Comparison of ENCODE assay signal across 9 cellular contexts in genomic region chr11:84289381-84289906, GRCh38.
A peak's percentile ranks its signal among the peaks of the same experiment; 100 is the strongest.
DNase-seq lines count a peak whose midpoint lies in the region; ATAC-seq and TF ChIP-seq lines count a peak whose summit lies in the region.
"Had no signal": no experiment of that assay in that cellular context is flagged by ENCODE, and none has a peak within 500 bp of the region (broad histone marks: within the 10 kb centered on the region; RNA-seq: fewer than 3 reads in every experiment).

No MANE protein-coding gene starts in this region.

- POLR2A ChIA-PET in activated CD4-positive, alpha-beta memory T cell treated with anti-CD3 and anti-CD28 coated beads, Interleukin-2, amount 10 ng/mL, durations not matched to agents 7 days and 5 days (lab: Charles Lee), result no interaction called here
- POLR2A ChIA-PET in CD8-positive, alpha-beta memory T cell (lab: Charles Lee), result no interaction called here

- no peak for TF ChIP-seq POLR2A in breast epithelium (IDR thresholded peaks at IDR 0.05)

- no peak overlapping the region for H3K9ac ChIP-seq in mammary epithelial cell (ENCODE audit: insufficient read depth, low read length)

- CTCF ChIA-PET in mammary epithelial cell (lab: Charles Lee; ENCODE audit: low non-redundant PET), result no interaction called here
- CTCF ChIA-PET in activated CD4-positive, alpha-beta memory T cell treated with anti-CD3 and anti-CD28 coated beads, Interleukin-2, amount 10 ng/mL, durations not matched to agents 7 days and 5 days (lab: Charles Lee), result no interaction called here
- CTCF ChIA-PET in CD8-positive, alpha-beta memory T cell (lab: Charles Lee), result no interaction called here

- H3K9me3 ChIP-seq in mammary epithelial cell (replicated peaks; ENCODE audit: insufficient read depth, low read length) (no peaks in the 10 kb centered on the region), breast epithelium (no peaks in the 10 kb centered on the region)
- H3K9me3 ChIP-seq in CD8-positive, alpha-beta memory T cell (ENCODE audit: low read length), result no peaks in the 10 kb centered on the region

- no peak overlapping the region for H3K4me3 Mint-ChIP-seq in activated CD4-positive, alpha-beta memory T cell treated with anti-CD3 and anti-CD28 coated beads, Interleukin-2, amount 10 ng/mL, durations not matched to agents 7 days and 5 days
- no peak overlapping the region for H3K4me3 Mint-ChIP-seq in CD8-positive, alpha-beta memory T cell
- H3K4me3 Mint-ChIP-seq in CD14-positive monocyte, result no peak overlapping the region

- peak; percentile 98 for ATAC-seq in HG03039 (IDR thresholded peaks at IDR 0.05; ENCODE audit: unreplicated experiment)

- no peak overlapping the region for H3K27ac Mint-ChIP-seq in activated CD4-positive, alpha-beta memory T cell treated with anti-CD3 and anti-CD28 coated beads, Interleukin-2, amount 10 ng/mL, durations not matched to agents 7 days and 5 days
- no peak overlapping the region for H3K27ac Mint-ChIP-seq in CD8-positive, alpha-beta memory T cell
- no peak overlapping the region for H3K27ac Mint-ChIP-seq in CD14-positive monocyte

- H3K4me1 ChIP-seq in mammary epithelial cell (ENCODE audit: insufficient read depth, low read length) (no peaks in the 10 kb centered on the region), breast epithelium (no peaks in the 10 kb centered on the region)
- no peaks in the 10 kb centered on the region for H3K4me1 ChIP-seq in CD8-positive, alpha-beta memory T cell (ENCODE audit: insufficient read depth, low read length)

- H3K36me3 Mint-ChIP-seq in activated CD4-positive, alpha-beta memory T cell treated with anti-CD3 and anti-CD28 coated beads, Interleukin-2, amount 10 ng/mL, durations not matched to agents 7 days and 5 days (ENCODE audit: low read depth), result no peaks in the 10 kb centered on the region
- H3K36me3 Mint-ChIP-seq in CD8-positive, alpha-beta memory T cell, result no peaks in the 10 kb centered on the region
- no peaks in the 10 kb centered on the region for H3K36me3 Mint-ChIP-seq in CD14-positive monocyte

- TF ChIP-seq CTCF in mammary epithelial cell (conservative IDR thresholded peaks at IDR 0.05 in 1 of 2, IDR thresholded peaks at IDR 0.05 in 1 of 2; ENCODE audit: extremely low read depth in 1 of 2, insufficient read depth in 1 of 2, low read depth in 1 of 2, low read length in 2 of 2) (no peak), breast epithelium (IDR thresholded peaks at IDR 0.05) (no peak), CD14-positive monocyte (IDR thresholded peaks at IDR 0.05) (no peak)

- H3K4me3 ChIP-seq in mammary epithelial cell (replicated peaks in 1 of 3; ENCODE audit: insufficient read depth in 1 of 3, low read depth in 2 of 3, low read length in 3 of 3) (no peak overlapping the region), breast epithelium (no peak overlapping the region)
- H3K4me3 ChIP-seq in CD8-positive, alpha-beta memory T cell (ENCODE audit: low read length), result no peak overlapping the region

- H3K4me2 ChIP-seq in mammary epithelial cell (ENCODE audit: insufficient read depth, low read depth, low read length), result no peak overlapping the region

- H3K27ac ChIP-seq in mammary epithelial cell (ENCODE audit: insufficient read depth, low read depth, low read length) (no peak overlapping the region), breast epithelium (no peak overlapping the region)
- no peak overlapping the region for H3K27ac ChIP-seq in CD8-positive, alpha-beta memory T cell (ENCODE audit: low read depth, low read length)

- no peaks in the 10 kb centered on the region for H3K36me3 ChIP-seq in mammary epithelial cell (ENCODE audit: insufficient read depth, low read length)
- H3K36me3 ChIP-seq in breast epithelium, result no peaks in the 10 kb centered on the region
- H3K36me3 ChIP-seq in CD8-positive, alpha-beta memory T cell (ENCODE audit: insufficient read depth, low read length), result no peaks in the 10 kb centered on the region

- H3K4me1 Mint-ChIP-seq in activated CD4-positive, alpha-beta memory T cell treated with anti-CD3 and anti-CD28 coated beads, Interleukin-2, amount 10 ng/mL, durations not matched to agents 7 days and 5 days, result peaks cover 7% of the 10 kb centered on the region
- H3K4me1 Mint-ChIP-seq in CD8-positive, alpha-beta memory T cell, result no peaks in the 10 kb centered on the region
- H3K4me1 Mint-ChIP-seq in CD14-positive monocyte, result no peaks in the 10 kb centered on the region

- H2AFZ ChIP-seq in mammary epithelial cell (ENCODE audit: low read depth, low read length), result no peak overlapping the region

- dilution Hi-C loops in mammary epithelial cell (cut with HindIII; ENCODE audit: low sequenced_read_pairs), result no loop called here

- no peaks in the 10 kb centered on the region for H3K79me2 ChIP-seq in mammary epithelial cell (ENCODE audit: insufficient read depth, low read length)

- BruUV-seq in mammary epithelial cell (replicated peaks; lab: Mats Ljungman, UMichigan), result no TSS peak

- no peaks in the 10 kb centered on the region for H3K27me3 ChIP-seq in mammary epithelial cell (ENCODE audit: insufficient read depth, low read length)
- no peaks in the 10 kb centered on the region for H3K27me3 ChIP-seq in breast epithelium
- H3K27me3 ChIP-seq in CD8-positive, alpha-beta memory T cell (ENCODE audit: insufficient read depth, low read length, poor library complexity, severe bottlenecking), result no peaks in the 10 kb centered on the region

- in situ Hi-C loops in mammary epithelial cell (cut with MboI; ENCODE audit: low sequenced_read_pairs in 2 of 2), result no loop called here

- DNase-seq in mammary epithelial cell, result peak; percentile 55
- no peak for DNase-seq in breast epithelium (ENCODE audit: low spot score in 2 of 2)
- DNase-seq in amniotic epithelial cell (ENCODE audit: low read depth), result peak; percentile 79
- no peak for DNase-seq in activated CD4-positive, alpha-beta memory T cell treated with anti-CD3 and anti-CD28 coated beads, Interleukin-2, amount 10 ng/mL, durations not matched to agents 7 days and 5 days
- no peak for DNase-seq in CD8-positive, alpha-beta memory T cell
- no peak for DNase-seq in CD14-positive monocyte (ENCODE audit: low spot score)
- DNase-seq in dedifferentiated amniotic fluid mesenchymal stem cell (ENCODE audit: extremely low spot score), result no peak
- DNase-seq: small intestine had no signal

- WGBS in mammary epithelial cell (ENCODE audit: low coverage, missing lambda C conversion rate), result 71% methylated on average over 3 of the region's 3 CpGs

- peaks cover 7% of the 10 kb centered on the region for H3K9me3 Mint-ChIP-seq in activated CD4-positive, alpha-beta memory T cell treated with anti-CD3 and anti-CD28 coated beads, Interleukin-2, amount 10 ng/mL, durations not matched to agents 7 days and 5 days
- peaks cover 2 to 48% (median 5%) of the 10 kb centered on the region in 5 donors for H3K9me3 Mint-ChIP-seq in CD8-positive, alpha-beta memory T cell
- H3K9me3 Mint-ChIP-seq in CD14-positive monocyte, result peaks cover 0 to 7% (median 2%) of the 10 kb centered on the region in 7 donors

- no peaks in the 10 kb centered on the region for H4K20me1 ChIP-seq in mammary epithelial cell (ENCODE audit: insufficient read depth, low read length)

- no peaks in the 10 kb centered on the region for H3K27me3 Mint-ChIP-seq in activated CD4-positive, alpha-beta memory T cell treated with anti-CD3 and anti-CD28 coated beads, Interleukin-2, amount 10 ng/mL, durations not matched to agents 7 days and 5 days
- H3K27me3 Mint-ChIP-seq in CD8-positive, alpha-beta memory T cell, result peaks cover 0 to 1% of the 10 kb centered on the region in 2 donors
- H3K27me3 Mint-ChIP-seq in CD14-positive monocyte (ENCODE audit: low read depth in 3 of 3), result no peaks in the 10 kb centered on the region

- intact Hi-C loops in mammary epithelial cell (cut with micrococcal nuclease), result no loop called here
- intact Hi-C loops in breast epithelium (cut with DNase I; ENCODE audit: low total_unique reads), result no loop called here
- intact Hi-C loops in CD14-positive monocyte (cut with micrococcal nuclease), result no loop called here

Comparison
In these comparisons a context has a peak if more than half of its experiments do, and no peak if none do; other contexts are left out.
1. DNase-seq: peak in mammary epithelial cell (single experiment) and amniotic epithelial cell (single experiment); none in breast epithelium (0 of 2), activated CD4-positive, alpha-beta memory T cell treated with anti-CD3 and anti-CD28 coated beads, Interleukin-2, amount 10 ng/mL, durations not matched to agents 7 days and 5 days (single experiment), CD8-positive, alpha-beta memory T cell (0 of 5), CD14-positive monocyte (single experiment) and dedifferentiated amniotic fluid mesenchymal stem cell (single experiment).